In genomic region chrX:67159437-67159836, GRCh38 we compare ENCODE assay signal across 34 cellular contexts.
"Had no signal": no experiment of that assay in that cellular context is flagged by ENCODE, and none has a peak within 500 bp of the region (broad histone marks: within the 10 kb centered on the region; RNA-seq: fewer than 3 reads in every experiment).

No MANE protein-coding gene starts in this region.

- H3K4me2 ChIP-seq: KMS-11 had no signal

- H3K27ac ChIP-seq: KMS-11 had no signal

- H3K9ac ChIP-seq: KMS-11 had no signal

- H3K36me3 ChIP-seq: MG63 had no signal

- DNase-seq: Karpas-422, Kasumi-1, KG1, MG63, MM.1S, MV-4-11, NCI-H1048, NCI-H1092, NCI-H1092 treated with DMSO at 0.1 percent for 48 hours, NCI-H1105, NCI-H1105 treated with DMSO at 0.1 percent for 48 hours, NCI-H1417, NCI-H1417 treated with DMSO at 0.1 percent for 48 hours, NCI-H1436, NCI-H1436 treated with DMSO at 0.1 percent for 48 hours, NCI-H146, NCI-H1694, NCI-H1694 treated with DMSO at 0.1 percent for 48 hours, NCI-H187, NCI-H187 treated with DMSO at 0.1 percent for 48 hours, NCI-H1930, NCI-H2029, NCI-H2029 treated with DMSO at 0.1 percent for 48 hours, NCI-H2081, NCI-H2081 treated with DMSO at 0.1 percent for 48 hours, NCI-H2107, NCI-H2171, NCI-H2171 treated with DMSO at 0.1 percent for 48 hours, NCI-H2227 treated with DMSO at 0.1 percent for 48 hours, NCI-H226, NCI-H345, NCI-H446, NCI-H446 treated with DMSO at 0.1 percent for 48 hours had no signal

- H3K9me3 ChIP-seq: MG63 had no signal

- H3K4me3 ChIP-seq: MG63 had no signal

- H3K27me3 ChIP-seq: MG63 had no signal
